Comparison of ENCODE assay signal across 8 cellular contexts in genomic region chr6:145735356-145736165, GRCh38. TPM values are rescaled to one million over a fixed set of nuclear protein-coding genes. Genes with fewer than 3 reads are reported as not detected.
A peak's percentile ranks its signal among the peaks of the same experiment; 100 is the strongest.
DNase-seq lines count a peak whose midpoint lies in the region; ATAC-seq, FAIRE-seq and TF ChIP-seq lines count a peak whose summit lies in the region.

EPM2A (minus strand) TSS chr6:145735520; CDS start chr6:145735498, 22 bp downstream.

- H3K9me3 Mint-ChIP-seq in CD8-positive, alpha-beta T cell, result no peaks in the 10 kb centered on the region

- intact Hi-C loops in CD8-positive, alpha-beta T cell (cut with DNase I, micrococcal nuclease), result loop anchor here (1.0 to 10.0 kb wide), 7 partner anchors 79 to 1891 kb away; partner anchors contain the start of genes FBXO30 (in 2 of the 2), SHPRH (in 2 of the 2), STXBP5 (in 2 of the 2) and LTV1 (in 1 of the 2)
- intact Hi-C loops in endothelial cell of umbilical vein (cut with micrococcal nuclease), result loop anchor here (1.0 to 10.0 kb wide), 5 partner anchors 67 to 809 kb away; partner anchors contain the start of genes FBXO30, RAB32 and SHPRH

- H3K4me2 ChIP-seq in endothelial cell of umbilical vein (ENCODE audit: insufficient read depth, low read length), result peak within 1 kb of the TSS; percentile 57

- POLR2A ChIA-PET in CD8-positive, alpha-beta T cell (lab: Charles Lee), result interaction anchor here (1.0 to 2.6 kb wide), 8 partner anchors 14 to 230 kb away, joined by 3 to 37 read pairs (median 8); partner anchors contain the start of genes FBXO30 and SHPRH
- POLR2A ChIA-PET in endothelial cell of umbilical vein (lab: Charles Lee), result interaction anchor here (0.6 to 2.2 kb wide), 3 partner anchors 73 to 1468 kb away, joined by 3 to 11 read pairs (median 5); partner anchors contain the start of gene FBXO30

- no peaks in the 10 kb centered on the region for H3K36me3 ChIP-seq in CD8-positive, alpha-beta T cell (ENCODE audit: insufficient read depth, low read length)
- no peaks in the 10 kb centered on the region for H3K36me3 ChIP-seq in endothelial cell of umbilical vein (ENCODE audit: control insufficient read depth in 2 of 2, extremely low read depth in 1 of 2, insufficient read depth in 2 of 2, low read length in 2 of 2)

- peak; percentile 67 for ATAC-seq in CD8-positive, alpha-beta T cell
- ATAC-seq in GM19372 (IDR thresholded peaks at IDR 0.05; ENCODE audit: low read depth, unreplicated experiment) (peak; percentile 60), HG03520 (IDR thresholded peaks at IDR 0.05; ENCODE audit: unreplicated experiment) (peak; percentile 78)

- peak within 1 kb of the TSS; percentile 75 for H2AFZ ChIP-seq in endothelial cell of umbilical vein (ENCODE audit: low read depth, low read length)

- H3K4me3 Mint-ChIP-seq in CD8-positive, alpha-beta T cell, result peak within 1 kb of the TSS; percentile 96

- dilution Hi-C loops in endothelial cell of umbilical vein (cut with MboI; ENCODE audit: extremely low pct_ligation_motif_present, low sequenced_read_pairs), result no loop called here

- H3K9ac ChIP-seq in endothelial cell of umbilical vein (replicated peaks; ENCODE audit: extremely low read depth, insufficient read depth, low read length), result peak within 1 kb of the TSS; percentile 97

- H3K27me3 ChIP-seq in CD8-positive, alpha-beta T cell (ENCODE audit: insufficient read depth, low read length), result no peaks in the 10 kb centered on the region
- no peaks in the 10 kb centered on the region for H3K27me3 ChIP-seq in endothelial cell of umbilical vein (ENCODE audit: control insufficient read depth in 2 of 2, insufficient read depth in 2 of 2, low read length in 2 of 2)

- peak within 1 kb of the TSS; percentile 98 for H3K27ac Mint-ChIP-seq in CD8-positive, alpha-beta T cell

- peaks cover 34% of the 10 kb centered on the region for H3K4me1 Mint-ChIP-seq in CD8-positive, alpha-beta T cell (ENCODE audit: low read depth)

- peaks cover 19% of the 10 kb centered on the region for H3K4me1 ChIP-seq in CD8-positive, alpha-beta T cell (ENCODE audit: insufficient read depth, low read length)
- peaks cover 18% of the 10 kb centered on the region for H3K4me1 ChIP-seq in endothelial cell of umbilical vein (ENCODE audit: control insufficient read depth, extremely low read depth, insufficient read depth, low read length)

- no peaks in the 10 kb centered on the region for H3K9me3 ChIP-seq in CD8-positive, alpha-beta T cell (ENCODE audit: low read length)
- no peaks in the 10 kb centered on the region for H3K9me3 ChIP-seq in endothelial cell of umbilical vein (replicated peaks; ENCODE audit: control insufficient read depth, insufficient read depth, low read length)

- no peaks in the 10 kb centered on the region for H3K79me2 ChIP-seq in endothelial cell of umbilical vein (ENCODE audit: control insufficient read depth, insufficient read depth, low read length)

- peak within 1 kb of the TSS; percentile 52 for H3K4me3 ChIP-seq in CD8-positive, alpha-beta T cell (ENCODE audit: low read depth, low read length)
- H3K4me3 ChIP-seq in endothelial cell of umbilical vein (replicated peaks in 1 of 3; ENCODE audit: insufficient read depth in 1 of 3, low read depth in 1 of 3, low read length in 3 of 3), result peak within 1 kb of the TSS; percentile 51 to 60 (median 56)

- BruUV-seq in endothelial cell of umbilical vein (replicated peaks; lab: Mats Ljungman, UMichigan), result TSS peak; percentile 79

- H3K9me1 ChIP-seq in endothelial cell of umbilical vein (replicated peaks; ENCODE audit: control insufficient read depth, extremely low read depth, insufficient read depth, low read length), result no peaks in the 10 kb centered on the region

- TF ChIP-seq CTCF in CD8-positive, alpha-beta T cell (IDR thresholded peaks at IDR 0.05), result no peak
- no peak for TF ChIP-seq CTCF in endothelial cell of umbilical vein (IDR thresholded peaks at IDR 0.05; ENCODE audit: extremely low read depth in 1 of 2, insufficient read depth in 1 of 2, low read depth in 1 of 2, low read length in 2 of 2)

- no peaks in the 10 kb centered on the region for H4K20me1 ChIP-seq in endothelial cell of umbilical vein (replicated peaks; ENCODE audit: control insufficient read depth, extremely low read depth, insufficient read depth, low read length)

- FAIRE-seq in endothelial cell of umbilical vein (lab: Jason Lieb, UNC), result peak; percentile 76

- CTCF ChIA-PET in CD8-positive, alpha-beta T cell (lab: Charles Lee), result interaction anchor here (0.9 to 1.8 kb wide), 3 partner anchors 14 to 80 kb away, joined by 3 to 6 read pairs (median 5); partner anchors contain the start of gene FBXO30
- CTCF ChIA-PET in endothelial cell of umbilical vein (lab: Charles Lee), result interaction anchor here (0.9 to 2.5 kb wide), 11 partner anchors 10 to 194 kb away, joined by 3 to 9 read pairs (median 4); partner anchors contain the start of gene FBXO30

- DNase-seq in CD8-positive, alpha-beta T cell, result peak; percentile 16 to 82 (median 53)
- DNase-seq in NOMO-1 treated with DMSO at 0.1 percent for 48 hours (lab: John Stamatoyannopoulos, UW; ENCODE audit: unreplicated experiment) (peak; percentile 69), endothelial cell of umbilical vein (ENCODE audit: low read depth, low spot score) (peak; percentile 72), middle frontal gyrus (ENCODE audit: extremely low spot score, low spot score) (peak; percentile 54)
- DNase-seq in activated CD8-positive, alpha-beta memory T cell treated with anti-CD3 and anti-CD28 coated beads, Interleukin-2, amount 50 U/mL, for 24 hours (ENCODE audit: extremely low read depth), result peak; percentile 5
- DNase-seq in stimulated activated CD8-positive, alpha-beta memory T cell treated with anti-CD3 and anti-CD28 coated beads, Interleukin-4, amount 100 ng/mL, for 24 hours (ENCODE audit: low read depth), result peak; percentile 45

- peak within 1 kb of the TSS; percentile 72 for H3K27ac ChIP-seq in CD8-positive, alpha-beta T cell (ENCODE audit: low read depth, low read length)
- H3K27ac ChIP-seq in endothelial cell of umbilical vein (ENCODE audit: insufficient read depth, low read depth, low read length), result peak within 1 kb of the TSS; percentile 87

- TF ChIP-seq POLR2A in endothelial cell of umbilical vein (IDR thresholded peaks at IDR 0.05; ENCODE audit: low read depth, low read length), result no peak

- H3K36me3 Mint-ChIP-seq in CD8-positive, alpha-beta T cell, result peaks cover 8% of the 10 kb centered on the region

- H3K27me3 Mint-ChIP-seq in CD8-positive, alpha-beta T cell (ENCODE audit: low read depth), result no peaks in the 10 kb centered on the region

TF ChIP-seq in endothelial cell of umbilical vein, 7 proteins besides CTCF, POLR2A, EP300 and RAD21:
- TF ChIP-seq POLR2AphosphoS5 (IDR thresholded peaks at IDR 0.05; ENCODE audit: insufficient read depth, low read depth, low read length) (peak; percentile 96), FOS (IDR thresholded peaks at IDR 0.05; ENCODE audit: borderline replicate concordance, insufficient read depth, low read length) (no peak), MAX (IDR thresholded peaks at IDR 0.05; ENCODE audit: insufficient read depth, insufficient read length) (peak; percentile 91), MYC (IDR thresholded peaks at IDR 0.05; ENCODE audit: low read depth, low read length) (peak; percentile 6)

RNA-seq across cellular contexts. Expression of gene EPM2A, which starts in this region (rescaled TPM):
- total RNA-seq in CD8-positive, alpha-beta T cell, result 10 to 100 TPM in 1 of 2 experiments, 1 to 10 TPM in 1; 7.5 to 10.3 TPM
- 4.8 and 5.5 TPM in 2 replicates for total RNA-seq in endothelial cell of umbilical vein
- 2.6 and 3.1 TPM in 2 replicates for polyA plus RNA-seq in endothelial cell of umbilical vein
- polyA plus RNA-seq in endothelial cell of umbilical vein (2011; cell fraction: cytosol; rRNA removed), result 3.4 and 4.0 TPM in 2 replicates
- polyA plus RNA-seq in endothelial cell of umbilical vein (2011; cell fraction: nucleus; rRNA removed), result 8.0 and 9.0 TPM in 2 replicates
- 2.9 and 3.4 TPM in 2 replicates for polyA plus RNA-seq in endothelial cell of umbilical vein (2012)
- 6.7 and 12.6 TPM in 2 replicates for polyA minus RNA-seq in endothelial cell of umbilical vein
- 4.6 TPM for polyA minus RNA-seq in endothelial cell of umbilical vein (2011; cell fraction: cytosol; rRNA and poly(A)+ RNA removed)
- 13.5 and 17.8 TPM in 2 replicates for polyA minus RNA-seq in endothelial cell of umbilical vein (2011; cell fraction: nucleus; rRNA and poly(A)+ RNA removed)

Comparison
In these comparisons a context has a peak if more than half of its experiments do, and no peak if none do; other contexts are left out.
1. Peak in every context shown above with its lines: DNase-seq, ATAC-seq, H3K4me3 ChIP-seq and H3K27ac ChIP-seq.
2. DNase-seq: peak in every context shown above with its lines; median percentile 72 in endothelial cell of umbilical vein; 69 in NOMO-1 treated with DMSO at 0.1 percent for 48 hours; 54 in middle frontal gyrus; 53 in CD8-positive, alpha-beta T cell; 45 in stimulated activated CD8-positive, alpha-beta memory T cell treated with anti-CD3 and anti-CD28 coated beads, Interleukin-4, amount 100 ng/mL, for 24 hours; 5 in activated CD8-positive, alpha-beta memory T cell treated with anti-CD3 and anti-CD28 coated beads, Interleukin-2, amount 50 U/mL, for 24 hours.